Comparison of ENCODE assay signal across 15 cellular contexts in the genomic region with DNA sequence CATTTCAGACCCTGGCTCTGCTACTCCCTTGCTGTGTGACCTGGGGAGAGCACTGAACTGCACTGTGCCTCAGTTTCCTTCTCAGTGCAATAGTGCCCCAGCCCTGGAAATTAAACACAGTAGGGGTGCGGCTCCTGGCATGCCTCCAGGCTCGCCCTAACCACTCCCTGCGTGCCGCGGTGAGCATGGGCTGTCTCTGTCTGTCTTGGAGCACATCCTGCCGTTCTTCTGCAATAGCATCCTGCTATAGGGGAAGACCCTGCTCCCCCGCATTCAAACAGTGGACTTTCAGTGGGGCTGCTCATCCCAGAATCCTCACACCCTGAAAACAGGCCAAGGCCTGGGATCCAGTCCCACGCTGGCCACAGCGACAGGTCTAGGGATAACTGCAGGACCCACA.
DNase-seq lines count a peak whose midpoint lies in the region; ATAC-seq and TF ChIP-seq lines count a peak whose summit lies in the region.
"Had no signal": no experiment of that assay in that cellular context is flagged by ENCODE, and none has a peak within 500 bp of the region (broad histone marks: within the 10 kb centered on the region; RNA-seq: fewer than 3 reads in every experiment).

No MANE protein-coding gene starts in this region.

- no peaks in the 10 kb centered on the region for H3K36me3 ChIP-seq in brain microvascular endothelial cell (replicated peaks)

- TF ChIP-seq CTCF in brain microvascular endothelial cell (IDR thresholded peaks at IDR 0.05; ENCODE audit: low read depth, low read length, missing control alignments), result no peak

- H3K27ac ChIP-seq in brain microvascular endothelial cell, result no peak overlapping the region
- H3K27ac ChIP-seq: parathyroid adenoma, VCaP had no signal

- in situ Hi-C loops in brain microvascular endothelial cell (cut with HindIII; ENCODE audit: low pct_ligation_motif_present, low sequenced_read_pairs), result no loop called here

- no peak for DNase-seq in activated CD4-positive, alpha-beta T cell treated with anti-CD3 and anti-CD28 coated beads, Interleukin-2, amount 50 U/mL, for 1 hour
- DNase-seq in GDM1 (lab: John Stamatoyannopoulos, UW) (no peak), SW480 (ENCODE audit: low spot score) (no peak), brain microvascular endothelial cell (no peak)
- DNase-seq: activated T-cell treated with anti-CD3 and anti-CD28 coated beads, Interleukin-2, amount 50 U/mL, for 4 hours; effector memory CD8-positive, alpha-beta T cell; mammary epithelial cell; NCI-H345; stimulated activated CD4-positive, alpha-beta T cell treated with anti-CD3 and anti-CD28 coated beads, Interleukin-2, amount 100 ng/mL, for 48 hours had no signal

- ATAC-seq in GM18498 (IDR thresholded peaks at IDR 0.05; ENCODE audit: unreplicated experiment), result peak; percentile 32
- peak; percentile 37 for ATAC-seq in GM19463 (IDR thresholded peaks at IDR 0.05; ENCODE audit: unreplicated experiment)
- ATAC-seq in HG02870 (IDR thresholded peaks at IDR 0.05; ENCODE audit: unreplicated experiment), result peak; percentile 34
- peak; percentile 24 for ATAC-seq in HG03469 (IDR thresholded peaks at IDR 0.05; ENCODE audit: unreplicated experiment)
- ATAC-seq: activated T-cell treated with anti-CD3 and anti-CD28 coated beads, Interleukin-2, amount 50 U/mL, for 4 hours; effector memory CD8-positive, alpha-beta T cell had no signal

- no peak overlapping the region for H3K4me3 ChIP-seq in brain microvascular endothelial cell (ENCODE audit: low read depth, low read length)

- no peaks in the 10 kb centered on the region for H3K27me3 ChIP-seq in brain microvascular endothelial cell (replicated peaks)
